ENCODE assay signal across 37 cellular contexts in the genomic region with DNA sequence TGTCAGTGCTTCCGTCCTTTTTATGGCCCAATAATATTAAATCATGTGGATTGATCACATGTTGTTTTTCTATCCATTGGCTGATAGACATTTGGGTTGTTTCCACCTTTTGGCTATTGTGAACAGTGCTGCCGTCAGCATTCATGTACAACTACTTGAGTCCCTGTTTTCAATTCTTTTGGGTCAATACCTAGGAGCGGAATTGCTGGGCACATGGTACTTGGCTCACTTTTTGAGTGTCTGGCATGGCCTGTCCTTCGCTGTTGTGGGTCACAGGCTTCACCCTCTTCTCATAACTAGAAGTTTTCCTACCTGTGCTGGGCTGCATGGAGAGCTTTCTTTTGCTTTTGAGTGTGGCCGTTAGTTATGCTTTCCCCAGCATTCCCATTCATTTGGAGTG.
"Had no signal": no experiment of that assay in that cellular context is flagged by ENCODE, and none has a peak within 500 bp of the region (broad histone marks: within the 10 kb centered on the region; RNA-seq: fewer than 3 reads in every experiment).

No MANE protein-coding gene starts in this region.

- H3K4me3 ChIP-seq: adrenal gland, ascending aorta, body of pancreas, breast epithelium, cardiac muscle cell had no signal

- H3K27me3 Mint-ChIP-seq: activated naive CD4-positive, alpha-beta T cell treated with anti-CD3 and anti-CD28 coated beads, Interleukin-2, amount 10 ng/mL, durations not matched to agents 7 days and 5 days; activated naive CD4-positive, alpha-beta T cell treated with anti-CD3 and anti-CD28 coated beads, Interleukin-2, amount 50 U/mL, for 24 hours; activated naive CD8-positive, alpha-beta T cell; activated naive CD8-positive, alpha-beta T cell treated with anti-CD3 and anti-CD28 coated beads for 36 hours; activated naive CD8-positive, alpha-beta T cell treated with anti-CD3 and anti-CD28 coated beads, Interleukin-2, amount 50 U/mL, for 24 hours; activated T-cell treated with anti-CD3 and anti-CD28 coated beads, Interleukin-2, amount 50 U/mL, for 24 hours; activated T-helper 17 cell treated with anti-CD3 and anti-CD28 coated beads, Interleukin-2, amount 50 U/mL, for 72 hours; brain; central memory CD8-positive, alpha-beta T cell had no signal

- H3K4me1 ChIP-seq: adrenal gland, ascending aorta, body of pancreas, breast epithelium had no signal

- ATAC-seq: activated naive CD4-positive, alpha-beta T cell treated with anti-CD3 and anti-CD28 coated beads, Interleukin-2, amount 50 U/mL, for 72 hours; activated naive CD8-positive, alpha-beta T cell treated with anti-CD3 and anti-CD28 coated beads, Interleukin-2, amount 50 U/mL, for 24 hours; activated T-cell treated with anti-CD3 and anti-CD28 coated beads, Interleukin-2, amount 50 U/mL, for 4 hours; activated T-cell treated with anti-CD3 and anti-CD28 coated beads, Interleukin-2, amount 50 U/mL, for 72 hours; activated T-helper 17 cell treated with anti-CD3 and anti-CD28 coated beads, Interleukin-2, amount 50 U/mL, for 72 hours; body of pancreas had no signal

- H3K9me3 ChIP-seq: adrenal gland, ascending aorta, body of pancreas had no signal

- H3K27ac ChIP-seq: adrenal gland, ascending aorta, body of pancreas, brain microvascular endothelial cell, breast epithelium, cardiac muscle cell had no signal

- H3K27ac Mint-ChIP-seq: activated naive CD4-positive, alpha-beta T cell treated with anti-CD3 and anti-CD28 coated beads for 36 hours; activated naive CD4-positive, alpha-beta T cell treated with anti-CD3 and anti-CD28 coated beads, Interleukin-2, amount 10 ng/mL, durations not matched to agents 7 days and 5 days; activated naive CD4-positive, alpha-beta T cell treated with anti-CD3 and anti-CD28 coated beads, Interleukin-2, amount 50 U/mL, for 24 hours; activated naive CD4-positive, alpha-beta T cell treated with anti-CD3 and anti-CD28 coated beads, Interleukin-2, amount 50 U/mL, for 72 hours; activated naive CD8-positive, alpha-beta T cell; activated naive CD8-positive, alpha-beta T cell treated with anti-CD3 and anti-CD28 coated beads for 36 hours; activated naive CD8-positive, alpha-beta T cell treated with anti-CD3 and anti-CD28 coated beads, Interleukin-2, amount 10 ng/mL, durations not matched to agents 7 days and 5 days; activated naive CD8-positive, alpha-beta T cell treated with anti-CD3 and anti-CD28 coated beads, Interleukin-2, amount 50 U/mL, for 24 hours; activated T-cell treated with anti-CD3 and anti-CD28 coated beads, Interleukin-2, amount 50 U/mL, for 24 hours; activated T-cell treated with anti-CD3 and anti-CD28 coated beads, Interleukin-2, amount 50 U/mL, for 72 hours; activated T-helper 1 cell treated with anti-CD3 and anti-CD28 coated beads, Interleukin-12 subunit alpha, Interleukin-12 subunit beta, Interleukin-2, Interleukin-4 antibody, amounts not matched to agents 30 ng/mL and 10 ng/mL and 1 ng/mL, durations not matched to agents 14 hours and 24 hours and 36 hours; activated T-helper 17 cell treated with anti-CD3 and anti-CD28 coated beads, Interleukin-2, amount 50 U/mL, for 72 hours; activated T-helper 2 cell treated with anti-CD3 and anti-CD28 coated beads, Interferon-gamma antibody, Interleukin-2, Interleukin-4, amounts not matched to agents 10 μg/mL and 5 μg/mL and 100 μg/mL, durations not matched to agents 14 hours and 24 hours and 36 hours; brain had no signal

- H3K4me3 Mint-ChIP-seq: activated naive CD4-positive, alpha-beta T cell treated with anti-CD3 and anti-CD28 coated beads for 36 hours; activated naive CD4-positive, alpha-beta T cell treated with anti-CD3 and anti-CD28 coated beads, Interleukin-2, amount 10 ng/mL, durations not matched to agents 7 days and 5 days; activated naive CD4-positive, alpha-beta T cell treated with anti-CD3 and anti-CD28 coated beads, Interleukin-2, amount 50 U/mL, for 24 hours; activated naive CD8-positive, alpha-beta T cell; activated naive CD8-positive, alpha-beta T cell treated with anti-CD3 and anti-CD28 coated beads for 36 hours; activated naive CD8-positive, alpha-beta T cell treated with anti-CD3 and anti-CD28 coated beads, Interleukin-2, amount 10 ng/mL, durations not matched to agents 7 days and 5 days; activated naive CD8-positive, alpha-beta T cell treated with anti-CD3 and anti-CD28 coated beads, Interleukin-2, amount 50 U/mL, for 24 hours; activated T-cell treated with anti-CD3 and anti-CD28 coated beads, Interleukin-2, amount 50 U/mL, for 24 hours; activated T-cell treated with anti-CD3 and anti-CD28 coated beads, Interleukin-2, amount 50 U/mL, for 4 hours; activated T-cell treated with anti-CD3 and anti-CD28 coated beads, Interleukin-2, amount 50 U/mL, for 72 hours; activated T-helper 1 cell treated with anti-CD3 and anti-CD28 coated beads, Interleukin-12 subunit alpha, Interleukin-12 subunit beta, Interleukin-2, Interleukin-4 antibody, amounts not matched to agents 30 ng/mL and 10 ng/mL and 1 ng/mL, durations not matched to agents 14 hours and 24 hours and 36 hours; activated T-helper 17 cell treated with anti-CD3 and anti-CD28 coated beads, Interleukin-2, amount 50 U/mL, for 72 hours; brain; central memory CD8-positive, alpha-beta T cell had no signal

- H3K9me3 Mint-ChIP-seq: activated naive CD4-positive, alpha-beta T cell treated with anti-CD3 and anti-CD28 coated beads, Interleukin-2, amount 10 ng/mL, durations not matched to agents 7 days and 5 days; activated naive CD4-positive, alpha-beta T cell treated with anti-CD3 and anti-CD28 coated beads, Interleukin-2, amount 50 U/mL, for 24 hours; activated naive CD4-positive, alpha-beta T cell treated with anti-CD3 and anti-CD28 coated beads, Interleukin-2, amount 50 U/mL, for 72 hours; activated naive CD8-positive, alpha-beta T cell treated with anti-CD3 and anti-CD28 coated beads, Interleukin-2, amount 50 U/mL, for 24 hours; activated T-helper 2 cell treated with anti-CD3 and anti-CD28 coated beads, Interferon-gamma antibody, Interleukin-2, Interleukin-4, amounts not matched to agents 10 μg/mL and 5 μg/mL and 100 μg/mL, durations not matched to agents 14 hours and 24 hours and 36 hours; central memory CD8-positive, alpha-beta T cell had no signal

- H3K4me1 Mint-ChIP-seq: activated naive CD4-positive, alpha-beta T cell treated with anti-CD3 and anti-CD28 coated beads, Interleukin-2, amount 10 ng/mL, durations not matched to agents 7 days and 5 days; activated naive CD4-positive, alpha-beta T cell treated with anti-CD3 and anti-CD28 coated beads, Interleukin-2, amount 50 U/mL, for 24 hours; activated naive CD8-positive, alpha-beta T cell treated with anti-CD3 and anti-CD28 coated beads for 36 hours; activated naive CD8-positive, alpha-beta T cell treated with anti-CD3 and anti-CD28 coated beads, Interleukin-2, amount 10 ng/mL, durations not matched to agents 7 days and 5 days; activated naive CD8-positive, alpha-beta T cell treated with anti-CD3 and anti-CD28 coated beads, Interleukin-2, amount 50 U/mL, for 24 hours; activated T-helper 17 cell treated with anti-CD3 and anti-CD28 coated beads, Interleukin-2, amount 50 U/mL, for 72 hours; brain; central memory CD8-positive, alpha-beta T cell had no signal

- H3K36me3 ChIP-seq: adrenal gland, ascending aorta, brain microvascular endothelial cell, breast epithelium, cardiac muscle cell had no signal

- H3K36me3 Mint-ChIP-seq: activated naive CD4-positive, alpha-beta T cell treated with anti-CD3 and anti-CD28 coated beads, Interleukin-2, amount 10 ng/mL, durations not matched to agents 7 days and 5 days; activated naive CD4-positive, alpha-beta T cell treated with anti-CD3 and anti-CD28 coated beads, Interleukin-2, amount 50 U/mL, for 24 hours; activated naive CD8-positive, alpha-beta T cell treated with anti-CD3 and anti-CD28 coated beads for 36 hours; brain had no signal

- DNase-seq: activated effector memory CD4-positive, alpha-beta T cell treated with anti-CD3 and anti-CD28 coated beads, Interleukin-2, amount 50 U/mL, for 16 hours; activated effector memory CD4-positive, alpha-beta T cell treated with Interleukin-2 at 50 U/mL for 16 hours; activated gamma-delta T cell treated with Interleukin-2 at 50 U/mL for 16 hours; activated naive CD4-positive, alpha-beta T cell; activated naive CD4-positive, alpha-beta T cell treated with anti-CD3 and anti-CD28 coated beads for 36 hours; activated naive CD4-positive, alpha-beta T cell treated with anti-CD3 and anti-CD28 coated beads, Interleukin-2, amount 10 ng/mL, durations not matched to agents 7 days and 5 days; activated naive CD4-positive, alpha-beta T cell treated with anti-CD3 and anti-CD28 coated beads, Interleukin-2, amount 50 U/mL, for 16 hours; activated naive CD4-positive, alpha-beta T cell treated with Interleukin-2 at 50 U/mL for 16 hours; activated naive CD8-positive, alpha-beta T cell treated with anti-CD3 and anti-CD28 coated beads for 36 hours; activated naive CD8-positive, alpha-beta T cell treated with anti-CD3 and anti-CD28 coated beads, Interleukin-2, amount 10 ng/mL, durations not matched to agents 7 days and 5 days; activated naive CD8-positive, alpha-beta T cell treated with anti-CD3 and anti-CD28 coated beads, Interleukin-2, amount 50 U/mL, for 24 hours; activated T-cell treated with anti-CD3 and anti-CD28 coated beads, Interleukin-2, amount 50 U/mL, for 1 hour; activated T-cell treated with anti-CD3 and anti-CD28 coated beads, Interleukin-2, amount 50 U/mL, for 24 hours; activated T-cell treated with anti-CD3 and anti-CD28 coated beads, Interleukin-2, amount 50 U/mL, for 4 hours; activated T-cell treated with anti-CD3 and anti-CD28 coated beads, Interleukin-2, amount 50 U/mL, for 48 hours; activated T-cell treated with anti-CD3 and anti-CD28 coated beads, Interleukin-2, amount 50 U/mL, for 72 hours; adrenal gland; amniotic stem cell; amygdala; anterior cingulate cortex; aorta; body of pancreas; brain microvascular endothelial cell; caudate nucleus; central memory CD4-positive, alpha-beta T cell; cerebellar nuclear complex had no signal
